ENCODE assay signal across 8 cellular contexts in the genomic region with DNA sequence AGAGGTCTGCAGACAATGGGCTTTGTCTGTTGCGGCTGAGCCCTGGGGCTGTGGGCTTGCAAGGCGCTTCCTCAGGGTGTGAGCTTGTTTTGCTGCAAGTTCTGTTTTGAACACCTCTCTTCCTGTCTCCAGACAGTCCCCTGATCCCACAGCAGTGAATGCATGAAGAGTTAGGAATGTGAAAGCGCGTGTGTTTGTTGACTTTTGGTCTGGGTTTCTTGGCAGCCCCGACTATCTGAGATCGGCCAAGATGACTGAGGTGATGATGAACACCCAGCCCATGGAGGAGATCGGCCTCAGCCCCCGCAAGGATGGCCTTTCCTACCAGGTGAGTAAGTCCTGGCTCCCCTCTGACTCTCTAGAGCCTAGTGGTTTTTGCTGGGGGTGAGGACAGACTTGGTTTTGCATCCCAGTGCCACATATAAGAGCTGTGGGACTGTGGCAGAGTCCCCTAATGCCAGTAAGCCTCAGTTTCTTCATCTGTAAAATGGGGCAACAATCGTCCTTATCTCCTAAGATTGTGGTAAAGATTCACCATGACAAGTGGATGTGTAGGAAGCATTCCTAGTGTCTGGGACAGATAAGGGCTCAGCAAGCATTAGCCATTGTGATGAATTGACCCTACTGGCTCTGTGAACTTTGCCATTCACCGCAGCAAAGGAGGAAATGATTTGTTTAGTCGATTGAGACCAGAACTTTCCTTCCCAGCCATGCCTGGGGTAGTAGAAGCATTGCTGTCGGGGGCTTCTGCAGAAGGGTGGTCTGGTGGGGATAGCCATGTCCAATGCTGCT. TPM values are rescaled to one million over a fixed set of nuclear protein-coding genes. Genes with fewer than 3 reads are reported as not detected.
DNase-seq lines count a peak whose midpoint lies in the region; ATAC-seq, FAIRE-seq and TF ChIP-seq lines count a peak whose summit lies in the region.

No MANE protein-coding gene starts in this region.

- H3K4me1 Mint-ChIP-seq in activated naive CD4-positive, alpha-beta T cell treated with anti-CD3 and anti-CD28 coated beads for 36 hours (ENCODE audit: low read depth), result peaks cover 70% of the 10 kb centered on the region

- no peak for TF ChIP-seq CTCF in keratinocyte (optimal IDR thresholded peaks at IDR 0.05 in 1 of 3, IDR thresholded peaks at IDR 0.05 in 1 of 3, conservative IDR thresholded peaks at IDR 0.05 in 1 of 3; ENCODE audit: extremely low read depth in 1 of 3, insufficient read depth in 2 of 3, low read length in 3 of 3)
- TF ChIP-seq CTCF in stomach (IDR thresholded peaks at IDR 0.05), result no peak

- 27 to 47% (median 34%) methylated on average over 12 of the region's 12 CpGs for WGBS in stomach, 5 donors

- H3K4me3 ChIP-seq in keratinocyte (ENCODE audit: control insufficient read depth in 2 of 3, extremely low read depth in 1 of 3, insufficient read depth in 2 of 3, low read depth in 1 of 3, low read length in 3 of 3) (no peak overlapping the region), stomach (peak overlapping the region; percentile 11 to 75 (median 72))

- peaks cover 36% of the 10 kb centered on the region for H3K36me3 Mint-ChIP-seq in activated naive CD4-positive, alpha-beta T cell treated with anti-CD3 and anti-CD28 coated beads for 36 hours (ENCODE audit: low read depth)

- H2AFZ ChIP-seq in keratinocyte (ENCODE audit: control insufficient read depth, low read length), result no peak overlapping the region

- CTCF ChIA-PET in activated naive CD4-positive, alpha-beta T cell treated with anti-CD3 and anti-CD28 coated beads for 36 hours (lab: Charles Lee), result interaction anchor here (0.6 to 9.2 kb wide), 10 partner anchors 8 to 188 kb away, joined by 3 to 68 read pairs (median 6); no protein-coding TSS in a partner anchor

- peaks cover 57% of the 10 kb centered on the region for H3K27me3 ChIP-seq in keratinocyte (ENCODE audit: control insufficient read depth, extremely low read depth, insufficient read depth, low read length)
- peaks cover 0 to 27% (median 0%) of the 10 kb centered on the region in 3 donors for H3K27me3 ChIP-seq in stomach

- H3K27ac Mint-ChIP-seq in activated naive CD4-positive, alpha-beta T cell treated with anti-CD3 and anti-CD28 coated beads for 36 hours, result peak overlapping the region; percentile 85

- intact Hi-C loops in activated naive CD4-positive, alpha-beta T cell treated with anti-CD3 and anti-CD28 coated beads for 36 hours (cut with micrococcal nuclease), result loop anchor here (1.0 to 10.0 kb wide), 3 partner anchors 103 to 1120 kb away; partner anchors contain the start of genes CLIP4 and LCLAT1
- intact Hi-C loops in stomach (cut with DNase I; ENCODE audit: low total_unique reads), result no loop called here

- H3K4me2 ChIP-seq in keratinocyte (ENCODE audit: control insufficient read depth, extremely low read depth, insufficient read depth, low read depth, low read length), result peak overlapping the region; percentile 18

- H3K4me1 ChIP-seq in keratinocyte (ENCODE audit: control insufficient read depth, extremely low read depth, insufficient read depth, low read length) (peaks cover 3% of the 10 kb centered on the region), stomach (peaks cover 31 to 79% (median 53%) of the 10 kb centered on the region in 4 donors)

- H3K27ac ChIP-seq in keratinocyte (ENCODE audit: control insufficient read depth, insufficient read depth, low read length), result no peak overlapping the region
- peak overlapping the region in 4 of 5 donors; percentile 29 to 93 (median 60) for H3K27ac ChIP-seq in stomach

- TF ChIP-seq POLR2A in stomach (IDR thresholded peaks at IDR 0.05), result no peak

- peak overlapping the region; percentile 83 for H3K4me3 Mint-ChIP-seq in activated naive CD4-positive, alpha-beta T cell treated with anti-CD3 and anti-CD28 coated beads for 36 hours

- dilution Hi-C loops in keratinocyte (cut with MboI; ENCODE audit: extremely low pct_ligation_motif_present, low sequenced_read_pairs), result no loop called here

- no peaks in the 10 kb centered on the region for H3K36me3 ChIP-seq in keratinocyte (ENCODE audit: control insufficient read depth in 2 of 2, extremely low read depth in 1 of 2, insufficient read depth in 2 of 2, low read length in 2 of 2)
- H3K36me3 ChIP-seq in stomach, result peaks cover 0 to 17% (median 9%) of the 10 kb centered on the region in 4 donors

- no peaks in the 10 kb centered on the region for H3K9me1 ChIP-seq in keratinocyte (ENCODE audit: control insufficient read depth, extremely low read depth, insufficient read depth, low read length)

- TF ChIP-seq EP300 in stomach (IDR thresholded peaks at IDR 0.05), result no peak

- H3K9me3 Mint-ChIP-seq in activated naive CD4-positive, alpha-beta T cell treated with anti-CD3 and anti-CD28 coated beads for 36 hours, result no peaks in the 10 kb centered on the region

- H3K9me3 ChIP-seq in keratinocyte (ENCODE audit: control insufficient read depth, low read depth, low read length) (no peaks in the 10 kb centered on the region), stomach (no peaks in the 10 kb centered on the region)

- H3K79me2 ChIP-seq in keratinocyte (ENCODE audit: control insufficient read depth, insufficient read depth, low read length), result no peaks in the 10 kb centered on the region

- peak; percentile 41 for FAIRE-seq in keratinocyte (lab: Jason Lieb, UNC)

- H4K20me1 ChIP-seq in keratinocyte (ENCODE audit: control insufficient read depth, extremely low read depth, insufficient read depth, low read length), result no peaks in the 10 kb centered on the region

- H3K9ac ChIP-seq in keratinocyte (ENCODE audit: control insufficient read depth, extremely low read depth, insufficient read depth, low read length), result no peak overlapping the region

- H3K27me3 Mint-ChIP-seq in activated naive CD4-positive, alpha-beta T cell treated with anti-CD3 and anti-CD28 coated beads for 36 hours (ENCODE audit: low read depth), result peaks cover 3% of the 10 kb centered on the region

- DNase-seq in stimulated activated CD4-positive, alpha-beta T cell treated with anti-CD3 and anti-CD28 coated beads, Interleukin-15, amount 100 ng/mL, for 24 hours, result peak; percentile 72
- DNase-seq in stimulated activated CD4-positive, alpha-beta T cell treated with anti-CD3 and anti-CD28 coated beads, Interleukin-2, amount 100 ng/mL, for 48 hours, result no peak
- peak; percentile 70 for DNase-seq in activated naive CD4-positive, alpha-beta T cell treated with anti-CD3 and anti-CD28 coated beads for 36 hours
- DNase-seq in keratinocyte (ENCODE audit: low read depth, low spot score) (peak; percentile 42), stomach (peak; percentile 35), SK-N-DZ (ENCODE audit: low spot score) (no peak), NCI-H82 (lab: John Stamatoyannopoulos, UW) (no peak)

- no peak for ATAC-seq in GM21737 (IDR thresholded peaks at IDR 0.05; ENCODE audit: unreplicated experiment)

RNA-seq across cellular contexts. Expression of gene LBH, which starts 3.0 kb away (rescaled TPM):
- 10 to 100 TPM; 71.4 to 75.3 TPM for total RNA-seq in activated naive CD4-positive, alpha-beta T cell treated with anti-CD3 and anti-CD28 coated beads for 36 hours
- polyA plus RNA-seq in keratinocyte (0.83 to 2.2 TPM (median 1.4 TPM) in 3 replicates), stomach (10 to 100 TPM in 2 of 3 donors, 1 to 10 TPM in 1; 6.6 to 18.5 (median 15.4) TPM)
- polyA plus RNA-seq in keratinocyte (2011; ENCODE audit: low read depth), result 0.75 TPM
- 1.1 TPM in 2 replicates for polyA plus RNA-seq in keratinocyte (2011; cell fraction: cytosol; rRNA removed)
- polyA plus RNA-seq in keratinocyte (2011; cell fraction: nucleus; rRNA removed), result 1.0 TPM in 2 replicates
- 1.5 and 3.3 TPM in 2 replicates for polyA plus RNA-seq in keratinocyte (2012; ENCODE audit: low replicate concordance)
- polyA minus RNA-seq in keratinocyte, result 2.1 to 3.2 TPM (median 2.9 TPM) in 3 replicates
- polyA minus RNA-seq in keratinocyte (2011; cell fraction: cytosol; rRNA and poly(A)+ RNA removed), result 5.8 TPM
- 0.84 and 3.2 TPM in 2 replicates for polyA minus RNA-seq in keratinocyte (2011; cell fraction: nucleus; rRNA and poly(A)+ RNA removed)
- 10 to 100 TPM in 4 of 5 donors, 1 to 10 TPM in 1; 7.1 to 39.8 (median 18.5) TPM for total RNA-seq in stomach
- 16.2 and 36.0 TPM in 2 replicates for polyA plus RNA-seq in SK-N-DZ (2014; cell fraction: cytosol; rRNA removed)
- 5.2 and 9.8 TPM in 2 replicates for polyA plus RNA-seq in SK-N-DZ (2014; cell fraction: nucleus; rRNA removed)

Comparison
In these comparisons a context has a peak if more than half of its experiments do, and no peak if none do; other contexts are left out.
1. DNase-seq: peak in stimulated activated CD4-positive, alpha-beta T cell treated with anti-CD3 and anti-CD28 coated beads, Interleukin-15, amount 100 ng/mL, for 24 hours (single experiment), activated naive CD4-positive, alpha-beta T cell treated with anti-CD3 and anti-CD28 coated beads for 36 hours (single experiment), keratinocyte (single experiment) and stomach (single experiment); none in stimulated activated CD4-positive, alpha-beta T cell treated with anti-CD3 and anti-CD28 coated beads, Interleukin-2, amount 100 ng/mL, for 48 hours (0 of 2), SK-N-DZ (single experiment) and NCI-H82 (single experiment).
2. H3K4me3 ChIP-seq: peak in stomach (4 of 4); none in keratinocyte (0 of 3).